ENCODE assay signal across 8 cellular contexts in genomic region chr12:31192689-31193088, GRCh38.
DNase-seq lines count a peak whose midpoint lies in the region; ATAC-seq, FAIRE-seq and TF ChIP-seq lines count a peak whose summit lies in the region.
"Not testable (repeated sequence)": the region's sequence is repeated elsewhere in the genome, so short reads cannot be mapped to it uniquely, and the experiment has no call there.

No MANE protein-coding gene starts in this region.

- H3K4me2 ChIP-seq in GM12878 (ENCODE audit: control insufficient read depth, insufficient read depth): not testable (repeated sequence)

- H3K4me1 Mint-ChIP-seq in stimulated activated naive B cell treated with anti-CD40 and anti-IgM and Interleukin-4, amounts not matched to agents 10 μg/mL and 1 μg/mL and 100 μg/mL, for 72 hours: not testable (repeated sequence)

- H3K4me3 Mint-ChIP-seq in stimulated activated naive B cell treated with anti-CD40 and anti-IgM and Interleukin-4, amounts not matched to agents 10 μg/mL and 1 μg/mL and 100 μg/mL, for 72 hours: not testable (repeated sequence)

- not testable (repeated sequence) for DNase-seq in GM12878 (ENCODE audit: low read depth, low spot score); foreskin keratinocyte; stimulated activated naive B cell treated with anti-CD40 and anti-IgM and Interleukin-4, amounts not matched to agents 10 μg/mL and 1 μg/mL and 100 μg/mL, for 72 hours

- TF ChIP-seq EP300 in GM12878 (IDR thresholded peaks at IDR 0.05; ENCODE audit: borderline replicate concordance in 1 of 2, control insufficient read depth in 1 of 2, low read depth in 2 of 2, low read length in 2 of 2): not testable (repeated sequence)

- not testable (repeated sequence) for TF ChIP-seq CTCF in GM12878 (IDR thresholded peaks at IDR 0.05 in 2 of 3, conservative IDR thresholded peaks at IDR 0.05 in 1 of 3; ENCODE audit: control insufficient read depth in 2 of 3, extremely low read depth in 1 of 3, insufficient read depth in 1 of 3, low read depth in 3 of 3, low read length in 3 of 3); foreskin keratinocyte (conservative IDR thresholded peaks at IDR 0.05)

- BruUV-seq in GM12878 (replicated peaks; lab: Mats Ljungman, UMichigan): not testable (repeated sequence)

- H3K36me3 Mint-ChIP-seq in stimulated activated naive B cell treated with anti-CD40 and anti-IgM and Interleukin-4, amounts not matched to agents 10 μg/mL and 1 μg/mL and 100 μg/mL, for 72 hours: not testable (repeated sequence)

- not testable (repeated sequence) for H3K4me1 ChIP-seq in GM12878 (ENCODE audit: control insufficient read depth, insufficient read depth, low read length); foreskin keratinocyte

- not testable (repeated sequence) for H3K9me3 ChIP-seq in GM12878 (replicated peaks; ENCODE audit: control insufficient read depth, insufficient read depth, low read length)

- not testable (repeated sequence) for H3K27me3 ChIP-seq in GM12878 (replicated peaks in 1 of 2; ENCODE audit: control insufficient read depth in 2 of 2, insufficient read depth in 2 of 2, low read length in 1 of 2); foreskin keratinocyte

- not testable (repeated sequence) for H3K9ac ChIP-seq in GM12878 (ENCODE audit: control insufficient read depth, insufficient read depth, low read length)

- not testable (repeated sequence) for H3K79me2 ChIP-seq in GM12878 (ENCODE audit: control insufficient read depth, insufficient read depth, low read length)

- TF ChIP-seq POLR2A in GM12878 (IDR thresholded peaks at IDR 0.05; ENCODE audit: low read depth, low read length): not testable (repeated sequence)

- FAIRE-seq in GM12878 (lab: Jason Lieb, UNC): not testable (repeated sequence)

- CTCF ChIA-PET in GM12878 (lab: Yijun Ruan, JAX): not testable (repeated sequence)

- intact Hi-C loops in GM12878 (cut with micrococcal nuclease; ENCODE audit: unreplicated experiment): not testable (repeated sequence)

- H3K27ac ChIP-seq in GM12878 (ENCODE audit: control insufficient read depth, insufficient read depth); foreskin keratinocyte: not testable (repeated sequence)

- not testable (repeated sequence) for H3K27me3 Mint-ChIP-seq in stimulated activated naive B cell treated with anti-CD40 and anti-IgM and Interleukin-4, amounts not matched to agents 10 μg/mL and 1 μg/mL and 100 μg/mL, for 72 hours

- H3K36me3 ChIP-seq in GM12878 (ENCODE audit: control insufficient read depth in 2 of 2, insufficient read depth in 2 of 2, low read length in 1 of 2): not testable (repeated sequence)

- SMC1A ChIA-PET in GM12878 (lab: Charles Lee; ENCODE audit: uncharacterized antibody, unreplicated experiment): not testable (repeated sequence)

- ATAC-seq in GM18502 (IDR thresholded peaks at IDR 0.05; ENCODE audit: poor library complexity, unreplicated experiment) (peak; percentile 61), GM19023 (IDR thresholded peaks at IDR 0.05; ENCODE audit: unreplicated experiment) (peak; percentile 84), GM21717 (IDR thresholded peaks at IDR 0.05; ENCODE audit: unreplicated experiment) (peak; percentile 72), HG02840 (IDR thresholded peaks at IDR 0.05; ENCODE audit: low FRiP score, unreplicated experiment) (peak; percentile 51), HG03045 (IDR thresholded peaks at IDR 0.05; ENCODE audit: unreplicated experiment) (peak; percentile 42), GM12878 (peak; percentile 95), foreskin keratinocyte (peak; percentile 78)
- peak; percentile 29 to 67 for ATAC-seq in stimulated activated naive B cell treated with anti-CD40 and anti-IgM and Interleukin-4, amounts not matched to agents 10 μg/mL and 1 μg/mL and 100 μg/mL, for 72 hours (replicated peaks)

- not testable (repeated sequence) for H2AFZ ChIP-seq in GM12878 (ENCODE audit: control insufficient read depth, low read depth, low read length)

- H4K20me1 ChIP-seq in GM12878 (ENCODE audit: control insufficient read depth, insufficient read depth): not testable (repeated sequence)

- not testable (repeated sequence) for H3K9me3 Mint-ChIP-seq in stimulated activated naive B cell treated with anti-CD40 and anti-IgM and Interleukin-4, amounts not matched to agents 10 μg/mL and 1 μg/mL and 100 μg/mL, for 72 hours

- in situ Hi-C loops in GM12878 (cut with MboI): not testable (repeated sequence)

- RAD21 ChIA-PET in GM12878 (lab: Charles Lee; ENCODE audit: unreplicated experiment): interaction anchor here (0.9 kb wide), 1 partner anchor 11 kb away, joined by 3 read pairs; no protein-coding TSS in a partner anchor

- not testable (repeated sequence) for H3K4me3 ChIP-seq in GM12878

- not testable (repeated sequence) for H3K27ac Mint-ChIP-seq in stimulated activated naive B cell treated with anti-CD40 and anti-IgM and Interleukin-4, amounts not matched to agents 10 μg/mL and 1 μg/mL and 100 μg/mL, for 72 hours

- POLR2A ChIA-PET in GM12878 (lab: Charles Lee): not testable (repeated sequence)

- not testable (repeated sequence) for TF ChIP-seq RAD21 in GM12878 (IDR thresholded peaks at IDR 0.05; ENCODE audit: insufficient read depth, low read depth, low read length)

TF ChIP-seq in GM12878, 131 proteins besides CTCF, POLR2A, EP300 and RAD21:
- 0 out of 2 replicates have a peak, but pooled peaks have one; percentile 23 for TF ChIP-seq RELB (IDR thresholded peaks at IDR 0.05; ENCODE audit: low read depth)

Comparison
In these comparisons a context has a peak if more than half of its experiments do, and no peak if none do; other contexts are left out.
1. ATAC-seq: peak in every context shown above with its lines; median percentile 95 in GM12878; 84 in GM19023; 78 in foreskin keratinocyte; 72 in GM21717; 61 in GM18502; 51 in HG02840; 48 in stimulated activated naive B cell treated with anti-CD40 and anti-IgM and Interleukin-4, amounts not matched to agents 10 μg/mL and 1 μg/mL and 100 μg/mL, for 72 hours; 42 in HG03045.